ENCODE assay signal across 18 cellular contexts in genomic region chr10:72059843-72060822, GRCh38. TPM values are rescaled to one million over a fixed set of nuclear protein-coding genes. Genes with fewer than 3 reads are reported as not detected.
DNase-seq lines count a peak whose midpoint lies in the region; ATAC-seq and TF ChIP-seq lines count a peak whose summit lies in the region.
"Had no signal": no experiment of that assay in that cellular context is flagged by ENCODE, and none has a peak within 500 bp of the region (broad histone marks: within the 10 kb centered on the region; RNA-seq: fewer than 3 reads in every experiment).

No MANE protein-coding gene starts in this region.

- peak overlapping the region; percentile 69; the same call in 1 of the 2 replicates for H2AFZ ChIP-seq in OCI-LY3 (ENCODE audit: low read depth, low read length)
- H2AFZ ChIP-seq in osteoblast (ENCODE audit: low read length) = no peak overlapping the region

- H4K20me1 ChIP-seq in OCI-LY3 (ENCODE audit: insufficient read depth, low read length) (no peaks in the 10 kb centered on the region), osteoblast (ENCODE audit: insufficient read depth, low read length) (no peaks in the 10 kb centered on the region)

- peak overlapping the region; percentile 70 for H3K27ac Mint-ChIP-seq in activated naive CD4-positive, alpha-beta T cell treated with anti-CD3 and anti-CD28 coated beads, Interleukin-2, amount 10 ng/mL, durations not matched to agents 7 days and 5 days
- H3K27ac Mint-ChIP-seq in brain = peak overlapping the region in 4 of 5 experiments; percentile 7 to 71 (median 42)
- H3K27ac Mint-ChIP-seq: T-helper 2 cell treated with Interferon-gamma antibody and Interleukin-4, amounts not matched to agents 5 μg/mL and 100 μg/mL, for 36 hours had no signal

- H3K79me2 ChIP-seq in OCI-LY3 (ENCODE audit: low read length) (no peaks in the 10 kb centered on the region), osteoblast (ENCODE audit: insufficient read depth, low read length) (no peaks in the 10 kb centered on the region)

- no peaks in the 10 kb centered on the region for H3K9me3 Mint-ChIP-seq in activated naive CD4-positive, alpha-beta T cell treated with anti-CD3 and anti-CD28 coated beads, Interleukin-2, amount 10 ng/mL, durations not matched to agents 7 days and 5 days
- H3K9me3 Mint-ChIP-seq in brain = no peaks in the 10 kb centered on the region
- H3K9me3 Mint-ChIP-seq: T-helper 2 cell treated with Interferon-gamma antibody and Interleukin-4, amounts not matched to agents 5 μg/mL and 100 μg/mL, for 36 hours had no signal

- peak overlapping the region; percentile 11; the same call in 1 of the 2 replicates for H3K9ac ChIP-seq in OCI-LY3 (ENCODE audit: low read length)

- ATAC-seq in GM21390 (IDR thresholded peaks at IDR 0.05; ENCODE audit: unreplicated experiment) (no peak), HG03342 (IDR thresholded peaks at IDR 0.05; ENCODE audit: unreplicated experiment) (no peak)

- H3K36me3 Mint-ChIP-seq in activated naive CD4-positive, alpha-beta T cell treated with anti-CD3 and anti-CD28 coated beads, Interleukin-2, amount 10 ng/mL, durations not matched to agents 7 days and 5 days = peaks cover 47% of the 10 kb centered on the region
- peaks cover 4% of the 10 kb centered on the region for H3K36me3 Mint-ChIP-seq in brain

- peaks cover 13% of the 10 kb centered on the region for H3K27me3 Mint-ChIP-seq in activated naive CD4-positive, alpha-beta T cell treated with anti-CD3 and anti-CD28 coated beads, Interleukin-2, amount 10 ng/mL, durations not matched to agents 7 days and 5 days
- no peaks in the 10 kb centered on the region for H3K27me3 Mint-ChIP-seq in brain

- no peak overlapping the region for H3K4me3 Mint-ChIP-seq in activated naive CD4-positive, alpha-beta T cell treated with anti-CD3 and anti-CD28 coated beads, Interleukin-2, amount 10 ng/mL, durations not matched to agents 7 days and 5 days
- H3K4me3 Mint-ChIP-seq in brain = no peak overlapping the region
- H3K4me3 Mint-ChIP-seq: T-helper 2 cell treated with Interferon-gamma antibody and Interleukin-4, amounts not matched to agents 5 μg/mL and 100 μg/mL, for 36 hours had no signal

- TF ChIP-seq CTCF in OCI-LY3 (IDR thresholded peaks at IDR 0.05; ENCODE audit: low read depth, low read length) (no peak), brain (conservative IDR thresholded peaks at IDR 0.05) (no peak), osteoblast (IDR thresholded peaks at IDR 0.05; ENCODE audit: extremely low read depth, low read depth, low read length) (no peak)

- H3K9me3 ChIP-seq in OCI-LY3 (ENCODE audit: insufficient read depth, low read length) (no peaks in the 10 kb centered on the region), osteoblast (ENCODE audit: low read depth, low read length) (no peaks in the 10 kb centered on the region)
- H3K9me3 ChIP-seq: heart right ventricle, suprapubic skin had no signal

- H3K4me2 ChIP-seq in OCI-LY3 (ENCODE audit: low read length) (peak overlapping the region; percentile 56), osteoblast (ENCODE audit: insufficient read depth, low read length) (no peak overlapping the region)

- peaks cover 24% of the 10 kb centered on the region for H3K4me1 ChIP-seq in OCI-LY3 (ENCODE audit: low read length)
- no peaks in the 10 kb centered on the region for H3K4me1 ChIP-seq in osteoblast (ENCODE audit: insufficient read depth, low read length)
- H3K4me1 ChIP-seq: suprapubic skin had no signal

- H3K4me3 ChIP-seq in OCI-LY3 (ENCODE audit: low read length) (no peak overlapping the region), osteoblast (ENCODE audit: insufficient read depth, low read length) (no peak overlapping the region)
- H3K4me3 ChIP-seq: heart right ventricle, suprapubic skin had no signal

- no peak for DNase-seq in activated naive CD4-positive, alpha-beta T cell treated with anti-CD3 and anti-CD28 coated beads, Interleukin-2, amount 10 ng/mL, durations not matched to agents 7 days and 5 days
- DNase-seq in activated naive CD4-positive, alpha-beta T cell treated with Interleukin-2 at 50 U/mL for 16 hours = no peak
- DNase-seq in osteoblast (ENCODE audit: insufficient read length, low spot score, missing footprints) (peak; percentile 76), NAMALWA (ENCODE audit: low spot score) (no peak)
- DNase-seq: activated T-cell treated with anti-CD3 and anti-CD28 coated beads, Interleukin-2, amount 50 U/mL, for 48 hours; aorta; COR-L47; heart right ventricle; kidney; NCI-H187 treated with DMSO at 0.1 percent for 48 hours; NCI-H510A had no signal

- H3K4me1 Mint-ChIP-seq in activated naive CD4-positive, alpha-beta T cell treated with anti-CD3 and anti-CD28 coated beads, Interleukin-2, amount 10 ng/mL, durations not matched to agents 7 days and 5 days = no peaks in the 10 kb centered on the region
- peaks cover 35% of the 10 kb centered on the region for H3K4me1 Mint-ChIP-seq in brain

- CTCF ChIA-PET in activated naive CD4-positive, alpha-beta T cell treated with anti-CD3 and anti-CD28 coated beads, Interleukin-2, amount 10 ng/mL, durations not matched to agents 7 days and 5 days (lab: Charles Lee) = interaction anchor here (0.7 to 1.1 kb wide), 2 partner anchors 11 to 12 kb away, joined by 3 read pairs; no protein-coding TSS in a partner anchor

- no peak overlapping the region for H3K27ac ChIP-seq in OCI-LY3 (ENCODE audit: low read length)
- H3K27ac ChIP-seq in osteoblast (ENCODE audit: low read depth, low read length) = no peak overlapping the region
- H3K27ac ChIP-seq: heart right ventricle, suprapubic skin had no signal

- H3K27me3 ChIP-seq in OCI-LY3 (ENCODE audit: low read depth, low read length) (no peaks in the 10 kb centered on the region), osteoblast (ENCODE audit: insufficient read depth, low read length) (peaks cover 19% of the 10 kb centered on the region)
- H3K27me3 ChIP-seq: heart right ventricle, suprapubic skin had no signal

- H3K36me3 ChIP-seq in OCI-LY3 (replicated peaks; ENCODE audit: low read depth, low read length) (no peaks in the 10 kb centered on the region), osteoblast (ENCODE audit: insufficient read depth, low read length) (no peaks in the 10 kb centered on the region)
- H3K36me3 ChIP-seq: heart right ventricle, suprapubic skin had no signal

RNA-seq across cellular contexts. Expression of gene SPOCK2, which starts 28.2 kb away (rescaled TPM):
- polyA plus RNA-seq in brain (ENCODE audit: insufficient read depth, low read depth, low replicate concordance) = 189 TPM
- 0.36 and 0.59 TPM in 2 replicates for total RNA-seq in osteoblast
- total RNA-seq: M059J had no signal
